17 cellular contexts compared by ENCODE assay signal in the genomic region with DNA sequence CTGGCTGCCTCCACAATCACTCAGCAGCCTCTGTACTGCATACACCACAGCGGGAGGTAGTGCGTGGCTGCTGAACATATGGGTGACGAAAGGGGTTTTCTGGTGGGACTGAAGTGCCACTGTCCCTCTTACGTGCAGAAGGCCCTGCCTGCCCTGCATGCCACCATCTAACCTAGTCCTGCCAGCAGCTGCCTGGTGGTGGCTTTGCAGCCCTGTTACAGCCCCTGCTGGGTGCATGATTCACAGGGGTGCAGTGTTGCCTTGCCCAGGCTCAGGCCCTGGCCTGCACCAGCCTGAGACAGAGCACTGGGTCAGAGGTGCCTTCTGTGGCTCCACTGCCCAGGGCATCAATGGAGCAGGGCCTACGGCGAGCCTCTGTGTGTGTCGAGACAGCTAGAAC. TPM values are rescaled to one million over a fixed set of nuclear protein-coding genes. Genes with fewer than 3 reads are reported as not detected.
DNase-seq lines count a peak whose midpoint lies in the region; ATAC-seq, FAIRE-seq and TF ChIP-seq lines count a peak whose summit lies in the region.
"Had no signal": no experiment of that assay in that cellular context is flagged by ENCODE, and none has a peak within 500 bp of the region (broad histone marks: within the 10 kb centered on the region; RNA-seq: fewer than 3 reads in every experiment).

No MANE protein-coding gene starts in this region.

- DNase-seq in bronchial epithelial cell (ENCODE audit: low read depth): peak; percentile 75
- no peak for DNase-seq in SKM-1 (lab: John Stamatoyannopoulos, UW; ENCODE audit: unreplicated experiment)
- DNase-seq in small intestine: no peak
- no peak for DNase-seq in NCI-H2171 treated with DMSO at 0.1 percent for 48 hours (lab: John Stamatoyannopoulos, UW)
- DNase-seq in effector memory CD4-positive, alpha-beta T cell: no peak
- DNase-seq: CD4-positive, CD25-positive, alpha-beta regulatory T cell; DND-41; left ventricle myocardium superior; NCI-H1694; NCI-H524; stimulated activated CD4-positive, alpha-beta T cell treated with anti-CD3 and anti-CD28 coated beads, Interleukin-4, amount 100 ng/mL, for 4 hours; stimulated activated naive CD4-positive, alpha-beta T cell treated with Interleukin-2 at 50 U/mL for 16 hours had no signal

- ATAC-seq in GM18868 (IDR thresholded peaks at IDR 0.05; ENCODE audit: unreplicated experiment): peak; percentile 20
- ATAC-seq: left ventricle myocardium superior, Right ventricle myocardium inferior had no signal

- TF ChIP-seq CTCF in OCI-LY1 (IDR thresholded peaks at IDR 0.05; ENCODE audit: low read length): no peak
- no peak for TF ChIP-seq CTCF in bronchial epithelial cell (IDR thresholded peaks at IDR 0.05; ENCODE audit: insufficient read depth, low read length, severe bottlenecking)

- no peaks in the 10 kb centered on the region for H3K27me3 ChIP-seq in OCI-LY1 (ENCODE audit: insufficient read depth, low read length)
- no peaks in the 10 kb centered on the region for H3K27me3 ChIP-seq in bronchial epithelial cell (ENCODE audit: control insufficient read depth, insufficient read depth, low read length)
- no peaks in the 10 kb centered on the region for H3K27me3 ChIP-seq in small intestine (ENCODE audit: control insufficient read depth in 2 of 2, insufficient read depth in 2 of 2, low read length in 2 of 2)
- no peaks in the 10 kb centered on the region for H3K27me3 ChIP-seq in effector memory CD4-positive, alpha-beta T cell (replicated peaks; ENCODE audit: control insufficient read depth, insufficient read depth, low read length, poor library complexity, severe bottlenecking)

- no peak for FAIRE-seq in bronchial epithelial cell (lab: Jason Lieb, UNC)
- no peak for FAIRE-seq in small intestine (lab: Jason Lieb, UNC)

- H2AFZ ChIP-seq in OCI-LY1 (ENCODE audit: low read length): no peak overlapping the region

- H3K9me3 ChIP-seq in OCI-LY1 (ENCODE audit: low read length) (no peaks in the 10 kb centered on the region), small intestine (ENCODE audit: control insufficient read depth, low read depth) (no peaks in the 10 kb centered on the region)
- H3K9me3 ChIP-seq in effector memory CD4-positive, alpha-beta T cell (ENCODE audit: control insufficient read depth, low read length): no peaks in the 10 kb centered on the region

- H3K4me2 ChIP-seq in OCI-LY1 (ENCODE audit: low read length): peak overlapping the region; percentile 55
- H3K4me2 ChIP-seq: KMS-11 had no signal

- H3K79me2 ChIP-seq in OCI-LY1 (ENCODE audit: insufficient read depth, low read length): no peaks in the 10 kb centered on the region

- H3K4me3 ChIP-seq in OCI-LY1 (ENCODE audit: low read depth, low read length, poor library complexity, severe bottlenecking) (peak overlapping the region; percentile 1), bronchial epithelial cell (ENCODE audit: low read depth, low read length) (no peak overlapping the region), skin epidermis (no peak overlapping the region), small intestine (ENCODE audit: low read depth in 1 of 2, low read length in 2 of 2) (no peak overlapping the region)
- no peak overlapping the region for H3K4me3 ChIP-seq in effector memory CD4-positive, alpha-beta T cell (ENCODE audit: insufficient read depth, low read depth, low read length, poor library complexity, severe bottlenecking)

- H4K20me1 ChIP-seq in OCI-LY1 (ENCODE audit: insufficient read depth, low read length): no peaks in the 10 kb centered on the region

- H3K9me2 ChIP-seq in OCI-LY1 (ENCODE audit: low read depth, low read length): no peaks in the 10 kb centered on the region

- WGBS in small intestine, 3 donors: 92 to 98% (median 95%) methylated on average over 7 of the region's 7 CpGs

- peak overlapping the region; percentile 99 for H3K27ac ChIP-seq in OCI-LY1 (ENCODE audit: low read depth, low read length, poor library complexity, severe bottlenecking)
- H3K27ac ChIP-seq in skin epidermis: peak overlapping the region in 12 of 21 experiments; percentile 18 to 79 (median 53)
- no peak overlapping the region for H3K27ac ChIP-seq in small intestine (ENCODE audit: low read depth in 1 of 2, low read length in 1 of 2)
- no peak overlapping the region for H3K27ac ChIP-seq in effector memory CD4-positive, alpha-beta T cell (ENCODE audit: insufficient read depth, low read length, poor library complexity, severe bottlenecking)
- H3K27ac ChIP-seq: KMS-11 had no signal

- peaks cover 31% of the 10 kb centered on the region for H3F3A ChIP-seq in OCI-LY1 (ENCODE audit: insufficient read depth, low read length)

- H3K4me1 ChIP-seq in OCI-LY1 (ENCODE audit: insufficient read depth, low read length, severe bottlenecking): peaks cover 100% of the 10 kb centered on the region
- peaks cover 2 to 6% of the 10 kb centered on the region in 2 donors for H3K4me1 ChIP-seq in small intestine (ENCODE audit: control insufficient read depth in 2 of 2, insufficient read depth in 1 of 2, low read depth in 1 of 2, low read length in 1 of 2)
- no peaks in the 10 kb centered on the region for H3K4me1 ChIP-seq in effector memory CD4-positive, alpha-beta T cell (ENCODE audit: control insufficient read depth, insufficient read depth, low read length, poor library complexity, severe bottlenecking)

- H3K36me3 ChIP-seq in OCI-LY1 (ENCODE audit: insufficient read depth, low read length): no peaks in the 10 kb centered on the region
- H3K36me3 ChIP-seq in bronchial epithelial cell (ENCODE audit: control insufficient read depth, insufficient read depth, low read length): no peaks in the 10 kb centered on the region
- H3K36me3 ChIP-seq in small intestine (ENCODE audit: control insufficient read depth in 2 of 2, insufficient read depth in 2 of 2, low read length in 2 of 2): no peaks in the 10 kb centered on the region
- no peaks in the 10 kb centered on the region for H3K36me3 ChIP-seq in effector memory CD4-positive, alpha-beta T cell (ENCODE audit: control insufficient read depth, insufficient read depth, low read length)

- peak overlapping the region; percentile 69 for H3K9ac ChIP-seq in OCI-LY1 (ENCODE audit: low read length)
- H3K9ac ChIP-seq: KMS-11 had no signal

RNA-seq across cellular contexts. Expression of a gene that starts 50.1 kb away (rescaled TPM):
- 64.8 and 74.8 TPM in 2 replicates for total RNA-seq in bronchial epithelial cell
- polyA plus RNA-seq in small intestine: 10 to 100 TPM; 21.0 to 94.2 (median 35.9) TPM

Comparison
In these comparisons a context has a peak if more than half of its experiments do, and no peak if none do; other contexts are left out.
1. H3K27ac ChIP-seq: peak in OCI-LY1 (single experiment) and skin epidermis (12 of 21); none in small intestine (0 of 2) and effector memory CD4-positive, alpha-beta T cell (single experiment).